In the genomic region with DNA sequence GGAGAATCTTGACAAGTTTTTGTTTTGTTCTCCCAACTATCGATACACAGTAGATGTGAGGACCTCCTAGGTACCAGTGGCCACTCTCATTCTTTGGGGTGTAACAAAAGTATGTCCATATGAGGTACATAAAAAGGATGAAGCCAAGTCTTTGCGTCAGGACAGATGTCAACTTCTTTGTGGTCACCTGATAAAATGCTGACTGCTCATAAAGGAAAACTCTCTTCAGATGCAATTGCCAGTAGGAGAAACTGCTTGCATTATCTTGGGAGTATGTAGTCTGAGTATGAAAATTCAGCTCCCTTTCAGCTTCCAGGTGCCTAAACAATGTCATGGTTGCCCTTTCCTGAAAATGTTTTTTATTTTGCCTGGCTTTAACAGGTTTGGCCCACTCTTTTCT, we compare ENCODE assay signal across 19 cellular contexts.
A peak's percentile ranks its signal among the peaks of the same experiment; 100 is the strongest.
DNase-seq lines count a peak whose midpoint lies in the region; ATAC-seq, FAIRE-seq and TF ChIP-seq lines count a peak whose summit lies in the region.
"Had no signal": no experiment of that assay in that cellular context is flagged by ENCODE, and none has a peak within 500 bp of the region (broad histone marks: within the 10 kb centered on the region; RNA-seq: fewer than 3 reads in every experiment).

No MANE protein-coding gene starts in this region.

- no peak overlapping the region for H4K8ac ChIP-seq in IMR-90 (ENCODE audit: low read depth in 2 of 2, low read length in 2 of 2)

- H3K4me3 ChIP-seq in A549: no peak overlapping the region
- no peak overlapping the region for H3K4me3 ChIP-seq in IMR-90 (ENCODE audit: insufficient read depth, low read depth, low read length)
- H3K4me3 ChIP-seq in tibial nerve: no peak overlapping the region
- no peak overlapping the region for H3K4me3 ChIP-seq in testis

- H4K91ac ChIP-seq in IMR-90 (ENCODE audit: insufficient read depth, low read depth, low read length): no peak overlapping the region

- in situ Hi-C loops in IMR-90 (cut with MboI; ENCODE audit: low sequenced_read_pairs): loop anchor here (10.0 kb wide), 1 partner anchor 255 kb away; no protein-coding TSS in a partner anchor

- TF ChIP-seq EP300 in A549 (IDR thresholded peaks at IDR 0.05) (no peak), tibial nerve (IDR thresholded peaks at IDR 0.05) (no peak)

- no peak overlapping the region for H2BK20ac ChIP-seq in IMR-90 (ENCODE audit: low read depth, low read length)

- H2BK120ac ChIP-seq in IMR-90 (ENCODE audit: low read depth, low read length): no peak overlapping the region

- BruUV-seq in IMR-90 (replicated peaks; lab: Mats Ljungman, UMichigan): no TSS peak

- no peak for TF ChIP-seq CTCF in A549 (IDR thresholded peaks at IDR 0.05)
- no peak for TF ChIP-seq CTCF in IMR-90 (conservative IDR thresholded peaks at IDR 0.05; ENCODE audit: low read depth, low read length)
- TF ChIP-seq CTCF in glutamatergic neuron (IDR thresholded peaks at IDR 0.05; ENCODE audit: partially characterized antibody, unreplicated experiment): no peak
- no peak for TF ChIP-seq CTCF in tibial nerve (IDR thresholded peaks at IDR 0.05)
- no peak for TF ChIP-seq CTCF in testis (IDR thresholded peaks at IDR 0.05)

- H3K9me3 ChIP-seq in A549 (no peaks in the 10 kb centered on the region), IMR-90 (ENCODE audit: control insufficient read depth, insufficient read depth, low read length) (no peaks in the 10 kb centered on the region), tibial nerve (no peaks in the 10 kb centered on the region), testis (no peaks in the 10 kb centered on the region)

- H3K27me3 ChIP-seq in IMR-90 (ENCODE audit: control insufficient read depth, insufficient read depth, low read length) (no peaks in the 10 kb centered on the region), tibial nerve (no peaks in the 10 kb centered on the region), testis (no peaks in the 10 kb centered on the region)

- H3K9me1 ChIP-seq in IMR-90 (ENCODE audit: insufficient read depth, low read length): no peaks in the 10 kb centered on the region

- H3K4me3 Mint-ChIP-seq in glutamatergic neuron (ENCODE audit: unreplicated experiment): peak overlapping the region; percentile 81
- H3K4me3 Mint-ChIP-seq in activated naive CD4-positive, alpha-beta T cell treated with anti-CD3 and anti-CD28 coated beads for 36 hours: no peak overlapping the region
- H3K4me3 Mint-ChIP-seq: CD4-positive, alpha-beta memory T cell had no signal

- DNase-seq in A549 (ENCODE audit: low read depth in 1 of 2, low spot score in 1 of 2) (no peak), IMR-90 (no peak), glutamatergic neuron (no peak), tibial nerve (ENCODE audit: low spot score in 2 of 2) (no peak), testis (no peak)
- DNase-seq in activated naive CD4-positive, alpha-beta T cell treated with anti-CD3 and anti-CD28 coated beads for 36 hours: no peak
- DNase-seq: 8988T; C1 segment of cervical spinal cord; Calu3; CD4-positive, alpha-beta memory T cell; COR-L47; DMS53; DMS79 treated with DMSO at 0.1 percent for 48 hours; GF-D8; H7; HCEC 1CT had no signal

- H4K5ac ChIP-seq in IMR-90 (ENCODE audit: low read depth, low read length): no peak overlapping the region

- no peaks in the 10 kb centered on the region for H3K36me3 ChIP-seq in IMR-90 (ENCODE audit: control insufficient read depth, insufficient read depth, low read length)
- no peaks in the 10 kb centered on the region for H3K36me3 ChIP-seq in tibial nerve
- no peaks in the 10 kb centered on the region for H3K36me3 ChIP-seq in testis (ENCODE audit: low read depth, missing control alignments)

- no peak overlapping the region for H2AK9ac ChIP-seq in IMR-90 (replicated peaks; ENCODE audit: low read depth, low read length, poor library complexity)

- H3K4me1 ChIP-seq in A549 (no peaks in the 10 kb centered on the region), IMR-90 (ENCODE audit: control insufficient read depth, insufficient read depth, low read length) (no peaks in the 10 kb centered on the region), tibial nerve (no peaks in the 10 kb centered on the region), testis (no peaks in the 10 kb centered on the region)

- H3K27me3 Mint-ChIP-seq in glutamatergic neuron (ENCODE audit: unreplicated experiment): peaks cover 5% of the 10 kb centered on the region
- peaks cover 2% of the 10 kb centered on the region for H3K27me3 Mint-ChIP-seq in activated naive CD4-positive, alpha-beta T cell treated with anti-CD3 and anti-CD28 coated beads for 36 hours (ENCODE audit: low read depth)
- H3K27me3 Mint-ChIP-seq: CD4-positive, alpha-beta memory T cell had no signal

- no peaks in the 10 kb centered on the region for H3K36me3 Mint-ChIP-seq in glutamatergic neuron (ENCODE audit: unreplicated experiment)
- H3K36me3 Mint-ChIP-seq in activated naive CD4-positive, alpha-beta T cell treated with anti-CD3 and anti-CD28 coated beads for 36 hours (ENCODE audit: low read depth): no peaks in the 10 kb centered on the region
- H3K36me3 Mint-ChIP-seq: CD4-positive, alpha-beta memory T cell had no signal

- no peak overlapping the region for H2AFZ ChIP-seq in IMR-90 (replicated peaks; ENCODE audit: low read length, poor library complexity)

- ATAC-seq in A549 (no peak), IMR-90 (ENCODE audit: low read depth) (no peak)

- intact Hi-C loops in IMR-90 (cut with micrococcal nuclease): no loop called here
- intact Hi-C loops in testis (cut with DNase I; ENCODE audit: low total_unique reads): no loop called here
- intact Hi-C loops in activated naive CD4-positive, alpha-beta T cell treated with anti-CD3 and anti-CD28 coated beads for 36 hours (cut with micrococcal nuclease): loop anchor here (10.0 kb wide), 1 partner anchor 395 kb away; no protein-coding TSS in a partner anchor

- peaks cover 6% of the 10 kb centered on the region for H3K9me3 Mint-ChIP-seq in glutamatergic neuron (ENCODE audit: unreplicated experiment)
- no peaks in the 10 kb centered on the region for H3K9me3 Mint-ChIP-seq in activated naive CD4-positive, alpha-beta T cell treated with anti-CD3 and anti-CD28 coated beads for 36 hours
- H3K9me3 Mint-ChIP-seq: CD4-positive, alpha-beta memory T cell had no signal

- no peak overlapping the region for H3K23ac ChIP-seq in IMR-90 (ENCODE audit: low read depth, low read length)

- TF ChIP-seq RAD21 in A549 (conservative IDR thresholded peaks at IDR 0.05 in 1 of 2, IDR thresholded peaks at IDR 0.05 in 1 of 2): no peak
- no peak for TF ChIP-seq RAD21 in IMR-90 (IDR thresholded peaks at IDR 0.05; ENCODE audit: low read length)

- 36% methylated on average over 2 of the region's 2 CpGs for WGBS in A549 (ENCODE audit: missing lambda C conversion rate)
- no CpG with 5 or more reads among the region's 2 CpGs for WGBS in IMR-90 (ENCODE audit: extremely low coverage in 2 of 2, insufficient read length in 1 of 2), 2 experiments
- 88 to 90% methylated on average over 2 of the region's 2 CpGs for WGBS in tibial nerve, 2 donors
- WGBS in testis, 2 donors: 89 to 92% methylated on average over 2 of the region's 2 CpGs

- H3K4ac ChIP-seq in IMR-90 (ENCODE audit: low read depth, low read length): no peak overlapping the region

- H3K18ac ChIP-seq in IMR-90 (ENCODE audit: low read depth, low read length): no peak overlapping the region

- TF ChIP-seq POLR2A in A549 (IDR thresholded peaks at IDR 0.05; ENCODE audit: low read length) (no peak), IMR-90 (IDR thresholded peaks at IDR 0.05; ENCODE audit: low read depth, low read length) (no peak), tibial nerve (IDR thresholded peaks at IDR 0.05) (no peak), testis (IDR thresholded peaks at IDR 0.05) (no peak)

- no peak overlapping the region for H2BK5ac ChIP-seq in IMR-90 (ENCODE audit: low read depth, low read length, poor library complexity, severe bottlenecking)

- H2BK15ac ChIP-seq in IMR-90 (ENCODE audit: low read depth, low read length): no peak overlapping the region

- H3K27ac ChIP-seq in A549: no peak overlapping the region
- H3K27ac ChIP-seq in IMR-90 (ENCODE audit: insufficient read depth, low read length): no peak overlapping the region
- H3K27ac ChIP-seq in tibial nerve: no peak overlapping the region
- no peak overlapping the region for H3K27ac ChIP-seq in testis

- H2AK5ac ChIP-seq in IMR-90 (ENCODE audit: low read depth, low read length): no peak overlapping the region

- H3K14ac ChIP-seq in IMR-90 (replicated peaks; ENCODE audit: low read depth, low read length): no peak overlapping the region

- no peak overlapping the region for H3K9ac ChIP-seq in IMR-90 (ENCODE audit: low read depth, low read length)

- H3K56ac ChIP-seq in IMR-90 (ENCODE audit: extremely low read depth, insufficient read depth, low read length): no peak overlapping the region

- H4K20me1 ChIP-seq in IMR-90 (ENCODE audit: insufficient read depth, low read length): no peaks in the 10 kb centered on the region

- dilution Hi-C loops in IMR-90 (cut with HindIII; ENCODE audit: low sequenced_read_pairs, unreplicated experiment): no loop called here

- POLR2A ChIA-PET in A549 (lab: Yijun Ruan, JAX): no interaction called here
- POLR2A ChIA-PET in IMR-90 (lab: Charles Lee; ENCODE audit: unreplicated experiment): no interaction called here

- no peak for FAIRE-seq in A549 (lab: Jason Lieb, UNC)
- FAIRE-seq: GM12891, GM18507, H1 had no signal

- peak overlapping the region; percentile 98 for H3K27ac Mint-ChIP-seq in glutamatergic neuron (ENCODE audit: unreplicated experiment)
- no peak overlapping the region for H3K27ac Mint-ChIP-seq in activated naive CD4-positive, alpha-beta T cell treated with anti-CD3 and anti-CD28 coated beads for 36 hours
- H3K27ac Mint-ChIP-seq: CD4-positive, alpha-beta memory T cell had no signal

- peaks cover 62% of the 10 kb centered on the region for H3K4me1 Mint-ChIP-seq in glutamatergic neuron (ENCODE audit: low read depth, unreplicated experiment)
- H3K4me1 Mint-ChIP-seq in activated naive CD4-positive, alpha-beta T cell treated with anti-CD3 and anti-CD28 coated beads for 36 hours (ENCODE audit: low read depth): no peaks in the 10 kb centered on the region
- H3K4me1 Mint-ChIP-seq: CD4-positive, alpha-beta memory T cell had no signal

- CTCF ChIA-PET in A549 (lab: Yijun Ruan, JAX) (no interaction called here), IMR-90 (lab: Yijun Ruan, JAX) (no interaction called here)
- CTCF ChIA-PET in activated naive CD4-positive, alpha-beta T cell treated with anti-CD3 and anti-CD28 coated beads for 36 hours (lab: Charles Lee): no interaction called here

- H3K4me2 ChIP-seq in A549: no peak overlapping the region
- no peak overlapping the region for H3K4me2 ChIP-seq in IMR-90 (ENCODE audit: low read depth, low read length)

- no peaks in the 10 kb centered on the region for H3K79me1 ChIP-seq in IMR-90 (ENCODE audit: low read depth in 1 of 2, low read length in 2 of 2)

TF ChIP-seq in A549, 52 proteins besides CTCF, POLR2A, EP300 and RAD21 (continues in another document):
- peak; percentile 59 for TF ChIP-seq MAFK (IDR thresholded peaks at IDR 0.05; ENCODE audit: partially characterized antibody)
- no peak for TF ChIP-seq RNF2 (IDR thresholded peaks at IDR 0.05; ENCODE audit: borderline replicate concordance, low read depth)

TF ChIP-seq in IMR-90, 13 proteins besides CTCF, POLR2A, EP300 and RAD21:
- peak; percentile 30; the same call in 1 of the 2 replicates for TF ChIP-seq MAFK (IDR thresholded peaks at IDR 0.05; ENCODE audit: low read depth, low read length)
- no peak for TF ChIP-seq NFE2L2 (IDR thresholded peaks at IDR 0.05; ENCODE audit: low read depth, low read length)
